Comparison of ENCODE assay signal across 22 cellular contexts in genomic region chr1:85375422-85375934, GRCh38.
"Had no signal": no experiment of that assay in that cellular context is flagged by ENCODE, and none has a peak within 500 bp of the region (broad histone marks: within the 10 kb centered on the region; RNA-seq: fewer than 3 reads in every experiment).

No MANE protein-coding gene starts in this region.

- H3K4me3 ChIP-seq: esophagus muscularis mucosa, gastroesophageal sphincter, heart right ventricle, left lung, ovary, psoas muscle, right lobe of liver, suprapubic skin, vagina had no signal

- DNase-seq: activated CD4-positive, alpha-beta T cell treated with anti-CD3 and anti-CD28 coated beads, Interleukin-2, amount 50 U/mL, for 48 hours; activated naive CD4-positive, alpha-beta T cell treated with Interleukin-2 at 50 U/mL for 16 hours; activated naive CD8-positive, alpha-beta T cell treated with anti-CD3 and anti-CD28 coated beads, Interleukin-2, amount 10 ng/mL, durations not matched to agents 7 days and 5 days; amygdala; effector CD4-positive, alpha-beta T cell; heart right ventricle; left lung; mammary epithelial cell; ovary; psoas muscle; right lobe of liver; small intestine; stimulated activated CD4-positive, alpha-beta T cell treated with anti-CD3 and anti-CD28 coated beads, Interleukin-15, amount 100 ng/mL, for 24 hours; stimulated activated CD4-positive, alpha-beta T cell treated with anti-CD3 and anti-CD28 coated beads, Interleukin-4, amount 100 ng/mL, for 1 hour; stimulated activated naive CD8-positive, alpha-beta T cell treated with anti-CD3 and anti-CD28 coated beads, Interleukin-15, amount 100 ng/mL, for 72 hours; trophoblast cell had no signal

- H3K9me3 Mint-ChIP-seq: activated naive CD8-positive, alpha-beta T cell treated with anti-CD3 and anti-CD28 coated beads, Interleukin-2, amount 10 ng/mL, durations not matched to agents 7 days and 5 days; activated T-helper 17 cell treated with anti-CD3 and anti-CD28 coated beads, Interleukin-2, amount 50 U/mL, for 72 hours; neural crest cell; stimulated activated naive CD8-positive, alpha-beta T cell treated with anti-CD3 and anti-CD28 coated beads, Interleukin-15, amount 100 ng/mL, for 72 hours had no signal

- H3K4me1 Mint-ChIP-seq: activated naive CD8-positive, alpha-beta T cell treated with anti-CD3 and anti-CD28 coated beads, Interleukin-2, amount 10 ng/mL, durations not matched to agents 7 days and 5 days; activated T-helper 17 cell treated with anti-CD3 and anti-CD28 coated beads, Interleukin-2, amount 50 U/mL, for 72 hours; stimulated activated naive CD8-positive, alpha-beta T cell treated with anti-CD3 and anti-CD28 coated beads, Interleukin-15, amount 100 ng/mL, for 72 hours had no signal

- ATAC-seq: activated T-helper 17 cell treated with anti-CD3 and anti-CD28 coated beads, Interleukin-2, amount 50 U/mL, for 72 hours; gastroesophageal sphincter; heart right ventricle; left lung; psoas muscle; stimulated activated naive CD8-positive, alpha-beta T cell treated with anti-CD3 and anti-CD28 coated beads, Interleukin-15, amount 100 ng/mL, for 72 hours had no signal

- H3K9me3 ChIP-seq: esophagus muscularis mucosa, gastroesophageal sphincter, heart right ventricle, left lung, ovary, psoas muscle, right lobe of liver, suprapubic skin, vagina had no signal

- H3K36me3 Mint-ChIP-seq: activated naive CD8-positive, alpha-beta T cell treated with anti-CD3 and anti-CD28 coated beads, Interleukin-2, amount 10 ng/mL, durations not matched to agents 7 days and 5 days had no signal

- H3K27me3 ChIP-seq: esophagus muscularis mucosa, gastroesophageal sphincter, heart right ventricle, left lung, ovary, right lobe of liver, suprapubic skin, vagina had no signal

- H3K36me3 ChIP-seq: esophagus muscularis mucosa, gastroesophageal sphincter, heart right ventricle, left lung, ovary, right lobe of liver, suprapubic skin, vagina had no signal

- H3K27ac Mint-ChIP-seq: activated naive CD8-positive, alpha-beta T cell treated with anti-CD3 and anti-CD28 coated beads, Interleukin-2, amount 10 ng/mL, durations not matched to agents 7 days and 5 days; activated T-helper 17 cell treated with anti-CD3 and anti-CD28 coated beads, Interleukin-2, amount 50 U/mL, for 72 hours; stimulated activated naive CD8-positive, alpha-beta T cell treated with anti-CD3 and anti-CD28 coated beads, Interleukin-15, amount 100 ng/mL, for 72 hours had no signal

- H3K27ac ChIP-seq: esophagus muscularis mucosa, gastroesophageal sphincter, heart right ventricle, left lung, ovary, psoas muscle, suprapubic skin, vagina had no signal

- H3K4me3 Mint-ChIP-seq: activated naive CD8-positive, alpha-beta T cell treated with anti-CD3 and anti-CD28 coated beads, Interleukin-2, amount 10 ng/mL, durations not matched to agents 7 days and 5 days; activated T-helper 17 cell treated with anti-CD3 and anti-CD28 coated beads, Interleukin-2, amount 50 U/mL, for 72 hours; neural crest cell; stimulated activated naive CD8-positive, alpha-beta T cell treated with anti-CD3 and anti-CD28 coated beads, Interleukin-15, amount 100 ng/mL, for 72 hours had no signal
